ENCODE assay signal across 2 cellular contexts in genomic region chr11:128643661-128644060, GRCh38.
TF ChIP-seq lines count a peak whose summit lies in the region.

No MANE protein-coding gene starts in this region.

TF ChIP-seq in HepG2, 621 proteins besides CTCF, POLR2A, EP300 and RAD21:
- TF ChIP-seq HOXA5 (CRISPR knock-in tag; IDR thresholded peaks at IDR 0.05) (no peak), MBD4 (IDR thresholded peaks at IDR 0.05; ENCODE audit: borderline replicate concordance, low read length) (no peak), HMG20B (CRISPR knock-in tag; conservative IDR thresholded peaks at IDR 0.05) (no peak), ARNT2 (CRISPR knock-in tag; IDR thresholded peaks at IDR 0.05; ENCODE audit: low read depth) (no peak), HNF4A (CRISPR knock-in tag; IDR thresholded peaks at IDR 0.05) (no peak), HHEX (CRISPR knock-in tag; IDR thresholded peaks at IDR 0.05) (no peak), LCORL (IDR thresholded peaks at IDR 0.05) (no peak), LCORL (CRISPR knock-in tag; IDR thresholded peaks at IDR 0.05) (no peak), ZNF224 (CRISPR knock-in tag; IDR thresholded peaks at IDR 0.05) (no peak), HIC2 (CRISPR knock-in tag; IDR thresholded peaks at IDR 0.05; ENCODE audit: low read depth) (no peak), TEF (CRISPR knock-in tag; IDR thresholded peaks at IDR 0.05) (no peak), HNF1B (CRISPR knock-in tag; IDR thresholded peaks at IDR 0.05) (no peak), ARID5B (CRISPR knock-in tag; IDR thresholded peaks at IDR 0.05) (no peak), HMGXB4 (CRISPR knock-in tag; IDR thresholded peaks at IDR 0.05; ENCODE audit: borderline replicate concordance in 1 of 2, low read depth in 1 of 2) (no peak), ZNF747 (CRISPR knock-in tag; IDR thresholded peaks at IDR 0.05; ENCODE audit: borderline replicate concordance) (no peak), ZNF749 (CRISPR knock-in tag; IDR thresholded peaks at IDR 0.05; ENCODE audit: borderline replicate concordance) (no peak), RELA (CRISPR knock-in tag; IDR thresholded peaks at IDR 0.05) (no peak), GTF3A (CRISPR knock-in tag; conservative IDR thresholded peaks at IDR 0.05) (no peak)

TF ChIP-seq in H1, 55 proteins besides CTCF, POLR2A, EP300 and RAD21:
- no peak for TF ChIP-seq CHD1 (IDR thresholded peaks at IDR 0.05; ENCODE audit: low read depth, low read length)
- no peak for TF ChIP-seq GTF2F1 (IDR thresholded peaks at IDR 0.05; ENCODE audit: borderline replicate concordance, low read depth, low read length)
- TF ChIP-seq SIRT6 (IDR thresholded peaks at IDR 0.05; ENCODE audit: low read length): no peak
- TF ChIP-seq ZNF274 (IDR thresholded peaks at IDR 0.05; ENCODE audit: borderline replicate concordance, extremely low read depth, low read length): no peak
- no peak for TF ChIP-seq RXRA (IDR thresholded peaks at IDR 0.05; ENCODE audit: insufficient read depth, low read depth, low read length)
- no peak for TF ChIP-seq ASH2L (IDR thresholded peaks at IDR 0.05; ENCODE audit: low read length)
- TF ChIP-seq SRF (IDR thresholded peaks at IDR 0.05; ENCODE audit: low read depth, low read length): no peak
- TF ChIP-seq RNF2 (IDR thresholded peaks at IDR 0.05; ENCODE audit: borderline replicate concordance, low read depth, low read length, missing control alignments, poor library complexity, severe bottlenecking): no peak
- no peak for TF ChIP-seq PHF8 (conservative IDR thresholded peaks at IDR 0.05; ENCODE audit: low read depth, low read length)
- TF ChIP-seq CHD7 (IDR thresholded peaks at IDR 0.05; ENCODE audit: insufficient replicate concordance, low read length): no peak
